Comparison of ENCODE assay signal across 1 cellular context in the genomic region with DNA sequence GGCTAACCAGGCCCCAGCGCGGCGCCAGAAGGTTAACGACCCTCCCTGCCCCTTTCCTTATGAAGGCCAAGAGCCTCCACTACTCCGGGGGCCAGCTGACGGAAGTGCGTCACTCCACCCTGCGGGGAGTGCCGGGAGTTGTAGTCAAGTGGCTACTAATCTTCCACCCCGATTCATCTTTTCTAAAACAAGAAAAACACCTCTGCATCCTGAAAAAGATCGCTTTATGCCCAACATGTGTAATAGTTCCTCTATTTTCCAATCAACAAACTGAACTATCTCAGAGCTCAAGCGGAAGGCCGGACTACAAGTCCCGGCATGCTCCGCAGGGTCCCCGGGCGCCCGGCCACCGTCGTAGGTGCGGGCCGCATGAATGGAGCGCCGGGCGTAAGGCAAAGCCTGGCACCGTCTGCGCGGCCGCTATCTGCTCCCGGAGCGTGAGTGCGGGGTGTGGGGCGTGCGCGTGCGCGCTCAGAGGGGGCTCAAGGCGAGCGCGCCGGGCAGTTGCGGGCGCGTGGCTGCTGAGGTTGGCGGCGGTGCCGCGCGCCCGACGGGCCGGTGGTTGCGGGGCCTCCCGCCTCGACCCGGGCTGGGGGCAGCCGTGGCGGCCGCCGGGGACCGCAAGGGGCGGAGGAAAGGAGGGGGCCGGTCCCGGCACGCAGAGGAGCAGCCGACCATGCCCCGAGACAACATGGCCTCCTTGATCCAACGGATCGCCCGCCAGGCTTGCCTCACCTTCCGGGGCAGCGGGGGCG.
TF ChIP-seq lines count a peak whose summit lies in the region.

A gene (plus strand): TSS at position 337 of the 755 bp plus-strand sequence. CDS start 340 bp downstream, at position 677.

TF ChIP-seq in HepG2, 621 proteins besides CTCF, POLR2A, EP300 and RAD21 (continued from another document and continues in another):
- TF ChIP-seq, protein P1, sequence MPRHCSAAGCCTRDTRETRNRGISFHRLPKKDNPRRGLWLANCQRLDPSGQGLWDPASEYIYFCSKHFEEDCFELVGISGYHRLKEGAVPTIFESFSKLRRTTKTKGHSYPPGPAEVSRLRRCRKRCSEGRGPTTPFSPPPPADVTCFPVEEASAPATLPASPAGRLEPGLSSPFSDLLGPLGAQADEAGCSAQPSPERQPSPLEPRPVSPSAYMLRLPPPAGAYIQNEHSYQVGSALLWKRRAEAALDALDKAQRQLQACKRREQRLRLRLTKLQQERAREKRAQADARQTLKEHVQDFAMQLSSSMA (CRISPR knock-in tag; IDR thresholded peaks at IDR 0.05): peak; percentile 74; the same call in 1 of the 2 replicates
- TF ChIP-seq, protein P2, sequence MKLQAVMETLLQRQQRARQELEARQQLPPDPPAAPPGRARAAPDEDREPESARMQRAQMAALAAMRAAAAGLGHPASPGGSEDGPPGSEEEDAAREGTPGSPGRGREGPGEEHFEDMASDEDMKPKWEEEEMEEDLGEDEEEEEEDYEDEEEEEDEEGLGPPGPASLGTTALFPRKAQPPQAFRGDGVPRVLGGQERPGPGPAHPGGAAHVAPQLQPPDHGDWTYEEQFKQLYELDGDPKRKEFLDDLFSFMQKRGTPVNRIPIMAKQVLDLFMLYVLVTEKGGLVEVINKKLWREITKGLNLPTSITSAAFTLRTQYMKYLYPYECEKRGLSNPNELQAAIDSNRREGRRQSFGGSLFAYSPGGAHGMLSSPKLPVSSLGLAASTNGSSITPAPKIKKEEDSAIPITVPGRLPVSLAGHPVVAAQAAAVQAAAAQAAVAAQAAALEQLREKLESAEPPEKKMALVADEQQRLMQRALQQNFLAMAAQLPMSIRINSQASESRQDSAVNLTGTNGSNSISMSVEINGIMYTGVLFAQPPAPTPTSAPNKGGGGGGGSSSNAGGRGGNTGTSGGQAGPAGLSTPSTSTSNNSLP (IDR thresholded peaks at IDR 0.05; ENCODE audit: low read depth, low read length): no peak
- no peak for TF ChIP-seq ZNF3 (CRISPR knock-in tag; IDR thresholded peaks at IDR 0.05)
- no peak for TF ChIP-seq ZBTB8A (CRISPR knock-in tag; IDR thresholded peaks at IDR 0.05; ENCODE audit: borderline replicate concordance, low read depth)
- no peak for TF ChIP-seq ZNF343 (CRISPR knock-in tag; IDR thresholded peaks at IDR 0.05)
- no peak for TF ChIP-seq NONO (IDR thresholded peaks at IDR 0.05)
- no peak for TF ChIP-seq NONO (CRISPR knock-in tag; conservative IDR thresholded peaks at IDR 0.05)
- peak; percentile 55; the same call in 1 of the 2 replicates for TF ChIP-seq NR2F2 (IDR thresholded peaks at IDR 0.05; ENCODE audit: borderline replicate concordance, low read depth)
- TF ChIP-seq ZNF747 (CRISPR knock-in tag; IDR thresholded peaks at IDR 0.05; ENCODE audit: borderline replicate concordance): no peak
- TF ChIP-seq, protein P3, sequence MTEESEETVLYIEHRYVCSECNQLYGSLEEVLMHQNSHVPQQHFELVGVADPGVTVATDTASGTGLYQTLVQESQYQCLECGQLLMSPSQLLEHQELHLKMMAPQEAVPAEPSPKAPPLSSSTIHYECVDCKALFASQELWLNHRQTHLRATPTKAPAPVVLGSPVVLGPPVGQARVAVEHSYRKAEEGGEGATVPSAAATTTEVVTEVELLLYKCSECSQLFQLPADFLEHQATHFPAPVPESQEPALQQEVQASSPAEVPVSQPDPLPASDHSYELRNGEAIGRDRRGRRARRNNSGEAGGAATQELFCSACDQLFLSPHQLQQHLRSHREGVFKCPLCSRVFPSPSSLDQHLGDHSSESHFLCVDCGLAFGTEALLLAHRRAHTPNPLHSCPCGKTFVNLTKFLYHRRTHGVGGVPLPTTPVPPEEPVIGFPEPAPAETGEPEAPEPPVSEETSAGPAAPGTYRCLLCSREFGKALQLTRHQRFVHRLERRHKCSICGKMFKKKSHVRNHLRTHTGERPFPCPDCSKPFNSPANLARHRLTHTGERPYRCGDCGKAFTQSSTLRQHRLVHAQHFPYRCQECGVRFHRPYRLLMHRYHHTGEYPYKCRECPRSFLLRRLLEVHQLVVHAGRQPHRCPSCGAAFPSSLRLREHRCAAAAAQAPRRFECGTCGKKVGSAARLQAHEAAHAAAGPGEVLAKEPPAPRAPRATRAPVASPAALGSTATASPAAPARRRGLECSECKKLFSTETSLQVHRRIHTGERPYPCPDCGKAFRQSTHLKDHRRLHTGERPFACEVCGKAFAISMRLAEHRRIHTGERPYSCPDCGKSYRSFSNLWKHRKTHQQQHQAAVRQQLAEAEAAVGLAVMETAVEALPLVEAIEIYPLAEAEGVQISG (CRISPR knock-in tag; IDR thresholded peaks at IDR 0.05): peak; percentile 85
- no peak for TF ChIP-seq ZNF792 (CRISPR knock-in tag; IDR thresholded peaks at IDR 0.05)
- TF ChIP-seq PCBP1 (IDR thresholded peaks at IDR 0.05; ENCODE audit: borderline replicate concordance, low read depth, low read length): 0 out of 2 replicates have a peak, but pooled peaks have one; percentile 65
- TF ChIP-seq, protein P4, sequence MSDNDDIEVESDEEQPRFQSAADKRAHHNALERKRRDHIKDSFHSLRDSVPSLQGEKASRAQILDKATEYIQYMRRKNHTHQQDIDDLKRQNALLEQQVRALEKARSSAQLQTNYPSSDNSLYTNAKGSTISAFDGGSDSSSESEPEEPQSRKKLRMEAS (IDR thresholded peaks at IDR 0.05): peak; percentile 80
- peak; percentile 82 for TF ChIP-seq KDM2A (CRISPR knock-in tag; IDR thresholded peaks at IDR 0.05; ENCODE audit: borderline replicate concordance, low read depth)
- TF ChIP-seq, protein P5, sequence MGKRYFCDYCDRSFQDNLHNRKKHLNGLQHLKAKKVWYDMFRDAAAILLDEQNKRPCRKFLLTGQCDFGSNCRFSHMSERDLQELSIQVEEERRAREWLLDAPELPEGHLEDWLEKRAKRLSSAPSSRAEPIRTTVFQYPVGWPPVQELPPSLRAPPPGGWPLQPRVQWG (CRISPR knock-in tag; IDR thresholded peaks at IDR 0.05; ENCODE audit: borderline replicate concordance, low read depth): no peak
- TF ChIP-seq ZNF629 (CRISPR knock-in tag; conservative IDR thresholded peaks at IDR 0.05): no peak
- peak; percentile 73 for TF ChIP-seq POGZ (CRISPR knock-in tag; IDR thresholded peaks at IDR 0.05)
- no peak for TF ChIP-seq ZNF10 (CRISPR knock-in tag; IDR thresholded peaks at IDR 0.05; ENCODE audit: borderline replicate concordance, low read depth)
- TF ChIP-seq, protein P6, sequence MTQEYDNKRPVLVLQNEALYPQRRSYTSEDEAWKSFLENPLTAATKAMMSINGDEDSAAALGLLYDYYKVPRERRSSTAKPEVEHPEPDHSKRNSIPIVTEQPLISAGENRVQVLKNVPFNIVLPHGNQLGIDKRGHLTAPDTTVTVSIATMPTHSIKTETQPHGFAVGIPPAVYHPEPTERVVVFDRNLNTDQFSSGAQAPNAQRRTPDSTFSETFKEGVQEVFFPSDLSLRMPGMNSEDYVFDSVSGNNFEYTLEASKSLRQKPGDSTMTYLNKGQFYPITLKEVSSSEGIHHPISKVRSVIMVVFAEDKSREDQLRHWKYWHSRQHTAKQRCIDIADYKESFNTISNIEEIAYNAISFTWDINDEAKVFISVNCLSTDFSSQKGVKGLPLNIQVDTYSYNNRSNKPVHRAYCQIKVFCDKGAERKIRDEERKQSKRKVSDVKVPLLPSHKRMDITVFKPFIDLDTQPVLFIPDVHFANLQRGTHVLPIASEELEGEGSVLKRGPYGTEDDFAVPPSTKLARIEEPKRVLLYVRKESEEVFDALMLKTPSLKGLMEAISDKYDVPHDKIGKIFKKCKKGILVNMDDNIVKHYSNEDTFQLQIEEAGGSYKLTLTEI (CRISPR knock-in tag; conservative IDR thresholded peaks at IDR 0.05): no peak
- TF ChIP-seq RXRB (CRISPR knock-in tag; IDR thresholded peaks at IDR 0.05; ENCODE audit: borderline replicate concordance): peak; percentile 71
- TF ChIP-seq RBM39 (IDR thresholded peaks at IDR 0.05; ENCODE audit: low read depth, low read length, poor library complexity, severe bottlenecking): no peak
- no peak for TF ChIP-seq ZBTB1 (CRISPR knock-in tag; IDR thresholded peaks at IDR 0.05; ENCODE audit: borderline replicate concordance)
- TF ChIP-seq, protein P7, sequence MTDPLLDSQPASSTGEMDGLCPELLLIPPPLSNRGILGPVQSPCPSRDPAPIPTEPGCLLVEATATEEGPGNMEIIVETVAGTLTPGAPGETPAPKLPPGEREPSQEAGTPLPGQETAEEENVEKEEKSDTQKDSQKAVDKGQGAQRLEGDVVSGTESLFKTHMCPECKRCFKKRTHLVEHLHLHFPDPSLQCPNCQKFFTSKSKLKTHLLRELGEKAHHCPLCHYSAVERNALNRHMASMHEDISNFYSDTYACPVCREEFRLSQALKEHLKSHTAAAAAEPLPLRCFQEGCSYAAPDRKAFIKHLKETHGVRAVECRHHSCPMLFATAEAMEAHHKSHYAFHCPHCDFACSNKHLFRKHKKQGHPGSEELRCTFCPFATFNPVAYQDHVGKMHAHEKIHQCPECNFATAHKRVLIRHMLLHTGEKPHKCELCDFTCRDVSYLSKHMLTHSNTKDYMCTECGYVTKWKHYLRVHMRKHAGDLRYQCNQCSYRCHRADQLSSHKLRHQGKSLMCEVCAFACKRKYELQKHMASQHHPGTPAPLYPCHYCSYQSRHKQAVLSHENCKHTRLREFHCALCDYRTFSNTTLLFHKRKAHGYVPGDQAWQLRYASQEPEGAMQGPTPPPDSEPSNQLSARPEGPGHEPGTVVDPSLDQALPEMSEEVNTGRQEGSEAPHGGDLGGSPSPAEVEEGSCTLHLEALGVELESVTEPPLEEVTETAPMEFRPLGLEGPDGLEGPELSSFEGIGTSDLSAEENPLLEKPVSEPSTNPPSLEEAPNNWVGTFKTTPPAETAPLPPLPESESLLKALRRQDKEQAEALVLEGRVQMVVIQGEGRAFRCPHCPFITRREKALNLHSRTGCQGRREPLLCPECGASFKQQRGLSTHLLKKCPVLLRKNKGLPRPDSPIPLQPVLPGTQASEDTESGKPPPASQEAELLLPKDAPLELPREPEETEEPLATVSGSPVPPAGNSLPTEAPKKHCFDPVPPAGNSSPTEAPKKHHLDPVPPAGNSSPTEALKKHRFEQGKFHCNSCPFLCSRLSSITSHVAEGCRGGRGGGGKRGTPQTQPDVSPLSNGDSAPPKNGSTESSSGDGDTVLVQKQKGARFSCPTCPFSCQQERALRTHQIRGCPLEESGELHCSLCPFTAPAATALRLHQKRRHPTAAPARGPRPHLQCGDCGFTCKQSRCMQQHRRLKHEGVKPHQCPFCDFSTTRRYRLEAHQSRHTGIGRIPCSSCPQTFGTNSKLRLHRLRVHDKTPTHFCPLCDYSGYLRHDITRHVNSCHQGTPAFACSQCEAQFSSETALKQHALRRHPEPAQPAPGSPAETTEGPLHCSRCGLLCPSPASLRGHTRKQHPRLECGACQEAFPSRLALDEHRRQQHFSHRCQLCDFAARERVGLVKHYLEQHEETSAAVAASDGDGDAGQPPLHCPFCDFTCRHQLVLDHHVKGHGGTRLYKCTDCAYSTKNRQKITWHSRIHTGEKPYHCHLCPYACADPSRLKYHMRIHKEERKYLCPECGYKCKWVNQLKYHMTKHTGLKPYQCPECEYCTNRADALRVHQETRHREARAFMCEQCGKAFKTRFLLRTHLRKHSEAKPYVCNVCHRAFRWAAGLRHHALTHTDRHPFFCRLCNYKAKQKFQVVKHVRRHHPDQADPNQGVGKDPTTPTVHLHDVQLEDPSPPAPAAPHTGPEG (CRISPR knock-in tag; IDR thresholded peaks at IDR 0.05): 0 out of 2 replicates have a peak, but pooled peaks have one; percentile 39
- TF ChIP-seq ATF7-NPFF (CRISPR knock-in tag; IDR thresholded peaks at IDR 0.05; ENCODE audit: low read depth): no peak
- TF ChIP-seq ZFP62 (CRISPR knock-in tag; IDR thresholded peaks at IDR 0.05): no peak
- TF ChIP-seq RFX3 (CRISPR knock-in tag; IDR thresholded peaks at IDR 0.05): no peak
- TF ChIP-seq, protein P8, sequence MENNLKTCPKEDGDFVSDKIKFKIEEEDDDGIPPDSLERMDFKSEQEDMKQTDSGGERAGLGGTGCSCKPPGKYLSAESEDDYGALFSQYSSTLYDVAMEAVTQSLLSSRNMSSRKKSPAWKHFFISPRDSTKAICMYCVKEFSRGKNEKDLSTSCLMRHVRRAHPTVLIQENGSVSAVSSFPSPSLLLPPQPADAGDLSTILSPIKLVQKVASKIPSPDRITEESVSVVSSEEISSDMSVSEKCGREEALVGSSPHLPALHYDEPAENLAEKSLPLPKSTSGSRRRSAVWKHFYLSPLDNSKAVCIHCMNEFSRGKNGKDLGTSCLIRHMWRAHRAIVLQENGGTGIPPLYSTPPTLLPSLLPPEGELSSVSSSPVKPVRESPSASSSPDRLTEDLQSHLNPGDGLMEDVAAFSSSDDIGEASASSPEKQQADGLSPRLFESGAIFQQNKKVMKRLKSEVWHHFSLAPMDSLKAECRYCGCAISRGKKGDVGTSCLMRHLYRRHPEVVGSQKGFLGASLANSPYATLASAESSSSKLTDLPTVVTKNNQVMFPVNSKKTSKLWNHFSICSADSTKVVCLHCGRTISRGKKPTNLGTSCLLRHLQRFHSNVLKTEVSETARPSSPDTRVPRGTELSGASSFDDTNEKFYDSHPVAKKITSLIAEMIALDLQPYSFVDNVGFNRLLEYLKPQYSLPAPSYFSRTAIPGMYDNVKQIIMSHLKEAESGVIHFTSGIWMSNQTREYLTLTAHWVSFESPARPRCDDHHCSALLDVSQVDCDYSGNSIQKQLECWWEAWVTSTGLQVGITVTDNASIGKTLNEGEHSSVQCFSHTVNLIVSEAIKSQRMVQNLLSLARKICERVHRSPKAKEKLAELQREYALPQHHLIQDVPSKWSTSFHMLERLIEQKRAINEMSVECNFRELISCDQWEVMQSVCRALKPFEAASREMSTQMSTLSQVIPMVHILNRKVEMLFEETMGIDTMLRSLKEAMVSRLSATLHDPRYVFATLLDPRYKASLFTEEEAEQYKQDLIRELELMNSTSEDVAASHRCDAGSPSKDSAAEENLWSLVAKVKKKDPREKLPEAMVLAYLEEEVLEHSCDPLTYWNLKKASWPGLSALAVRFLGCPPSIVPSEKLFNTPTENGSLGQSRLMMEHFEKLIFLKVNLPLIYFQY (CRISPR knock-in tag; IDR thresholded peaks at IDR 0.05; ENCODE audit: borderline replicate concordance): no peak; the same call in 1 of the 2 replicates
- no peak; the same call in 1 of the 2 replicates for TF ChIP-seq ZFP41 (CRISPR knock-in tag; IDR thresholded peaks at IDR 0.05; ENCODE audit: borderline replicate concordance)
- TF ChIP-seq, protein P9, sequence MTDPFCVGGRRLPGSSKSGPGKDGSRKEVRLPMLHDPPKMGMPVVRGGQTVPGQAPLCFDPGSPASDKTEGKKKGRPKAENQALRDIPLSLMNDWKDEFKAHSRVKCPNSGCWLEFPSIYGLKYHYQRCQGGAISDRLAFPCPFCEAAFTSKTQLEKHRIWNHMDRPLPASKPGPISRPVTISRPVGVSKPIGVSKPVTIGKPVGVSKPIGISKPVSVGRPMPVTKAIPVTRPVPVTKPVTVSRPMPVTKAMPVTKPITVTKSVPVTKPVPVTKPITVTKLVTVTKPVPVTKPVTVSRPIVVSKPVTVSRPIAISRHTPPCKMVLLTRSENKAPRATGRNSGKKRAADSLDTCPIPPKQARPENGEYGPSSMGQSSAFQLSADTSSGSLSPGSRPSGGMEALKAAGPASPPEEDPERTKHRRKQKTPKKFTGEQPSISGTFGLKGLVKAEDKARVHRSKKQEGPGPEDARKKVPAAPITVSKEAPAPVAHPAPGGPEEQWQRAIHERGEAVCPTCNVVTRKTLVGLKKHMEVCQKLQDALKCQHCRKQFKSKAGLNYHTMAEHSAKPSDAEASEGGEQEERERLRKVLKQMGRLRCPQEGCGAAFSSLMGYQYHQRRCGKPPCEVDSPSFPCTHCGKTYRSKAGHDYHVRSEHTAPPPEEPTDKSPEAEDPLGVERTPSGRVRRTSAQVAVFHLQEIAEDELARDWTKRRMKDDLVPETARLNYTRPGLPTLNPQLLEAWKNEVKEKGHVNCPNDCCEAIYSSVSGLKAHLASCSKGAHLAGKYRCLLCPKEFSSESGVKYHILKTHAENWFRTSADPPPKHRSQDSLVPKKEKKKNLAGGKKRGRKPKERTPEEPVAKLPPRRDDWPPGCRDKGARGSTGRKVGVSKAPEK (CRISPR knock-in tag; IDR thresholded peaks at IDR 0.05; ENCODE audit: borderline replicate concordance): no peak
- TF ChIP-seq CEBPB (IDR thresholded peaks at IDR 0.05; ENCODE audit: borderline replicate concordance, low read depth, low read length): no peak
- no peak for TF ChIP-seq TEAD2 (CRISPR knock-in tag; IDR thresholded peaks at IDR 0.05)
